29 cellular contexts compared by ENCODE assay signal in the genomic region with DNA sequence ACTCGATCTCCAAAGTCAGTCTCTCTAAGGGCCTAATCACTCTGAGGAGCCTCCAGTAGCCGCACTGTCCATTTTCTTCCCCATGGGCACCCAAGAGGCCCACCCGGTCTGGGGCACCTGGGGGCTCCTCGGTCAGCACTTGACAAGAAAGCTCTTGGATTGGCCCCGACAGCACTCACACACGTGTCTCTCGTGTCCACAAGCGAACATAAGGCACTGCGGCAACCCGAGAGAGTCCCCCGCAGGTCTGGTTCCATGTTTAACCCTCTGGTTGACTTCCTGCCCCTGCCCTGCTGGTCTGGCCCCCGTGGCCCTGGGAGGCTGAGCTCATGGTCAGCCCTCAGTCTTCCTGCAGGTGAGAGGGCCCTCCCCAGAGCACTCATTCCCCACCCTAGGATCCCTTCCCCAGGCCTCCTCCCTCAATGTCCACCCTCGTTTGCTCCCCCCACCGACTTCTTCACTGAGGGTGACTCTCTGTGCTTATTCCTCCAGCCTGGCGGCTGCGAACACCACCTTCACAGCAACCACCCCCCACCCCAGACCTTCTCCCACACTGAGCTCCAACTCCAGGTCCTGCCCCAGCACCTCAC. TPM values are rescaled to one million over a fixed set of nuclear protein-coding genes. Genes with fewer than 3 reads are reported as not detected.
"Had no signal": no experiment of that assay in that cellular context is flagged by ENCODE, and none has a peak within 500 bp of the region (broad histone marks: within the 10 kb centered on the region; RNA-seq: fewer than 3 reads in every experiment).

No MANE protein-coding gene starts in this region.

- H3K4me3 ChIP-seq: adrenal gland, ascending aorta, colonic mucosa, left lung, thoracic aorta, upper lobe of left lung had no signal

- H3K4me3 Mint-ChIP-seq: activated CD4-positive, alpha-beta T cell treated with anti-CD3 and anti-CD28 coated beads, Interleukin-2, amount 10 ng/mL, durations not matched to agents 7 days and 5 days; activated CD8-positive, alpha-beta memory T cell treated with anti-CD3 and anti-CD28 coated beads, Interleukin-2, amount 10 ng/mL, durations not matched to agents 7 days and 5 days; activated CD8-positive, alpha-beta T cell treated with anti-CD3 and anti-CD28 coated beads for 36 hours; activated naive CD4-positive, alpha-beta T cell treated with anti-CD3 and anti-CD28 coated beads, Interleukin-2, amount 50 U/mL, for 24 hours; central memory CD8-positive, alpha-beta T cell; immature natural killer cell; natural killer cell; T-cell; T-helper 2 cell treated with Interferon-gamma antibody and Interleukin-4, amounts not matched to agents 5 μg/mL and 100 μg/mL, for 36 hours had no signal

- H3K27ac ChIP-seq: adrenal gland, ascending aorta, brain microvascular endothelial cell, colonic mucosa, epithelial cell of prostate, left lung, thoracic aorta, upper lobe of left lung, WERI-Rb-1 had no signal

- H3K27me3 Mint-ChIP-seq: activated CD8-positive, alpha-beta T cell treated with anti-CD3 and anti-CD28 coated beads for 36 hours had no signal

- ATAC-seq: activated CD8-positive, alpha-beta memory T cell treated with anti-CD3 and anti-CD28 coated beads, Interleukin-2, amount 10 ng/mL, durations not matched to agents 7 days and 5 days; activated CD8-positive, alpha-beta T cell treated with anti-CD3 and anti-CD28 coated beads for 36 hours; left lung; natural killer cell; SK-N-SH treated with all-trans-retinoic acid at 6 μM for 48 hours; T-cell had no signal

- H3K27ac Mint-ChIP-seq: activated CD4-positive, alpha-beta T cell treated with anti-CD3 and anti-CD28 coated beads, Interleukin-2, amount 10 ng/mL, durations not matched to agents 7 days and 5 days; activated CD8-positive, alpha-beta memory T cell treated with anti-CD3 and anti-CD28 coated beads, Interleukin-2, amount 10 ng/mL, durations not matched to agents 7 days and 5 days; activated CD8-positive, alpha-beta T cell treated with anti-CD3 and anti-CD28 coated beads for 36 hours; activated naive CD4-positive, alpha-beta T cell treated with anti-CD3 and anti-CD28 coated beads, Interleukin-2, amount 50 U/mL, for 24 hours; immature natural killer cell; natural killer cell; T-cell; T-helper 2 cell treated with Interferon-gamma antibody and Interleukin-4, amounts not matched to agents 5 μg/mL and 100 μg/mL, for 36 hours had no signal

- DNase-seq: activated CD4-positive, alpha-beta T cell treated with anti-CD3 and anti-CD28 coated beads, Interleukin-2, amount 10 ng/mL, durations not matched to agents 7 days and 5 days; activated CD4-positive, CD25-positive, alpha-beta regulatory T cell treated with anti-CD3 and anti-CD28 coated beads, Interleukin-2, amount 50 U/mL, for 72 hours; activated CD8-positive, alpha-beta memory T cell treated with anti-CD3 and anti-CD28 coated beads, Interleukin-2, amount 10 ng/mL, durations not matched to agents 7 days and 5 days; activated CD8-positive, alpha-beta T cell treated with anti-CD3 and anti-CD28 coated beads for 36 hours; activated effector memory CD4-positive, alpha-beta T cell treated with anti-CD3 and anti-CD28 coated beads, Interleukin-2, amount 50 U/mL, for 16 hours; activated T-cell treated with anti-CD3 and anti-CD28 coated beads for 4 hours; adrenal gland; brain microvascular endothelial cell; colonic mucosa; immature natural killer cell; midbrain; natural killer cell; nucleus accumbens; retina; stimulated activated CD4-positive, alpha-beta T cell treated with anti-CD3 and anti-CD28 coated beads, Interleukin-4, amount 100 ng/mL, for 24 hours; stimulated activated naive CD4-positive, alpha-beta T cell treated with Interleukin-2 at 50 U/mL for 16 hours; T-cell; WERI-Rb-1 had no signal

- H3K4me1 ChIP-seq: adrenal gland, ascending aorta, colonic mucosa, left lung, upper lobe of left lung had no signal

- H3K36me3 ChIP-seq: adrenal gland, ascending aorta, brain microvascular endothelial cell, colonic mucosa, left lung, thoracic aorta, upper lobe of left lung, WERI-Rb-1 had no signal

- H3K36me3 Mint-ChIP-seq: activated CD8-positive, alpha-beta memory T cell treated with anti-CD3 and anti-CD28 coated beads, Interleukin-2, amount 10 ng/mL, durations not matched to agents 7 days and 5 days; activated naive CD4-positive, alpha-beta T cell treated with anti-CD3 and anti-CD28 coated beads, Interleukin-2, amount 50 U/mL, for 24 hours; immature natural killer cell; natural killer cell; T-cell had no signal

- H3K9me3 Mint-ChIP-seq: activated CD4-positive, alpha-beta T cell treated with anti-CD3 and anti-CD28 coated beads, Interleukin-2, amount 10 ng/mL, durations not matched to agents 7 days and 5 days; activated CD8-positive, alpha-beta T cell treated with anti-CD3 and anti-CD28 coated beads for 36 hours; activated naive CD4-positive, alpha-beta T cell treated with anti-CD3 and anti-CD28 coated beads, Interleukin-2, amount 50 U/mL, for 24 hours; central memory CD8-positive, alpha-beta T cell; immature natural killer cell; natural killer cell; T-cell; T-helper 2 cell treated with Interferon-gamma antibody and Interleukin-4, amounts not matched to agents 5 μg/mL and 100 μg/mL, for 36 hours had no signal

- H3K4me1 Mint-ChIP-seq: activated CD4-positive, alpha-beta T cell treated with anti-CD3 and anti-CD28 coated beads, Interleukin-2, amount 10 ng/mL, durations not matched to agents 7 days and 5 days; activated CD8-positive, alpha-beta memory T cell treated with anti-CD3 and anti-CD28 coated beads, Interleukin-2, amount 10 ng/mL, durations not matched to agents 7 days and 5 days; activated naive CD4-positive, alpha-beta T cell treated with anti-CD3 and anti-CD28 coated beads, Interleukin-2, amount 50 U/mL, for 24 hours; central memory CD8-positive, alpha-beta T cell; immature natural killer cell; natural killer cell; T-cell had no signal

- H3K27me3 ChIP-seq: adrenal gland, ascending aorta, brain microvascular endothelial cell, colonic mucosa, left lung, upper lobe of left lung had no signal

- H3K9me3 ChIP-seq: adrenal gland, ascending aorta, colonic mucosa, left lung, thoracic aorta, upper lobe of left lung had no signal

RNA-seq across cellular contexts. Expression of a gene that starts 16.3 kb away (rescaled TPM):
- total RNA-seq: activated CD8-positive, alpha-beta memory T cell treated with anti-CD3 and anti-CD28 coated beads, Interleukin-2, amount 10 ng/mL, durations not matched to agents 7 days and 5 days; adrenal gland; ascending aorta; colonic mucosa; fibroblast of villous mesenchyme; kidney epithelial cell; left lung; natural killer cell; T-cell; thoracic aorta; upper lobe of left lung had no signal
- polyA plus RNA-seq: adrenal gland, immature natural killer cell had no signal
